8 cellular contexts compared by ENCODE assay signal in the genomic region with DNA sequence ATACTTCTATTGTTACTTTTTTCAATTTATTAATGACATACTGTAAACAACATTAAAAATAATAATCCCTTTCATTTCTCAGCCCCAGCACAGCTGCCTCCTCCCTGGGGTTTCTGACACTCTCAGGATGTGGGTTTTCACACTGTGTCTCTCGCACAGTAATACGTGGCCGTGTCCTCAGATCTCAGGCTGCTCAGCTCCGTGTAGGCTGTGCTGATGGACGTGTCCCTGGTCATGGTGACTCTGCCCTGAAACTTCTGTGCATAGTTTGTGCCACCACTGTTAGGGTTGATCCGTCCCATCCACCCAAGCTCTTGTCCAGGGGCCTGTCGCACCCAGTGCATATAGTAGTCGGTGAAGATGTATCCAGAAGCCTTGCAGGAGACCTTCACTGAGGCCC.
DNase-seq lines count a peak whose midpoint lies in the region; ATAC-seq lines count a peak whose summit lies in the region.
"Not testable (repeated sequence)": the region's sequence is repeated elsewhere in the genome, so short reads cannot be mapped to it uniquely, and the experiment has no call there.

No MANE protein-coding gene starts in this region.

- ATAC-seq in GM18502 (IDR thresholded peaks at IDR 0.05; ENCODE audit: poor library complexity, unreplicated experiment) (peak; percentile 39), GM19328 (IDR thresholded peaks at IDR 0.05; ENCODE audit: unreplicated experiment) (peak; percentile 14), GM21447 (IDR thresholded peaks at IDR 0.05; ENCODE audit: unreplicated experiment) (peak; percentile 30), HG02642 (IDR thresholded peaks at IDR 0.05; ENCODE audit: poor library complexity, unreplicated experiment) (peak; percentile 31), HG03060 (IDR thresholded peaks at IDR 0.05; ENCODE audit: low read depth, unreplicated experiment) (peak; percentile 10), HG03442 (IDR thresholded peaks at IDR 0.05; ENCODE audit: unreplicated experiment) (peak; percentile 13)
- peak; percentile 73 for ATAC-seq in activated T-helper 17 cell treated with anti-CD3 and anti-CD28 coated beads, Interleukin-2, amount 50 U/mL, for 72 hours (replicated peaks)
- peak; percentile 45 to 56 for ATAC-seq in stimulated activated naive B cell treated with anti-CD40 and anti-IgM and Interleukin-4, amounts not matched to agents 10 μg/mL and 1 μg/mL and 100 μg/mL, for 72 hours (replicated peaks)

- H3K27ac Mint-ChIP-seq in activated T-helper 17 cell treated with anti-CD3 and anti-CD28 coated beads, Interleukin-2, amount 50 U/mL, for 72 hours; stimulated activated naive B cell treated with anti-CD40 and anti-IgM and Interleukin-4, amounts not matched to agents 10 μg/mL and 1 μg/mL and 100 μg/mL, for 72 hours: not testable (repeated sequence)

- not testable (repeated sequence) for H3K4me3 Mint-ChIP-seq in activated T-helper 17 cell treated with anti-CD3 and anti-CD28 coated beads, Interleukin-2, amount 50 U/mL, for 72 hours; stimulated activated naive B cell treated with anti-CD40 and anti-IgM and Interleukin-4, amounts not matched to agents 10 μg/mL and 1 μg/mL and 100 μg/mL, for 72 hours

- not testable (repeated sequence) for DNase-seq in stimulated activated naive B cell treated with anti-CD40 and anti-IgM and Interleukin-4, amounts not matched to agents 10 μg/mL and 1 μg/mL and 100 μg/mL, for 72 hours

- not testable (repeated sequence) for H3K4me1 Mint-ChIP-seq in activated T-helper 17 cell treated with anti-CD3 and anti-CD28 coated beads, Interleukin-2, amount 50 U/mL, for 72 hours; stimulated activated naive B cell treated with anti-CD40 and anti-IgM and Interleukin-4, amounts not matched to agents 10 μg/mL and 1 μg/mL and 100 μg/mL, for 72 hours

- H3K27me3 Mint-ChIP-seq in activated T-helper 17 cell treated with anti-CD3 and anti-CD28 coated beads, Interleukin-2, amount 50 U/mL, for 72 hours; stimulated activated naive B cell treated with anti-CD40 and anti-IgM and Interleukin-4, amounts not matched to agents 10 μg/mL and 1 μg/mL and 100 μg/mL, for 72 hours: not testable (repeated sequence)

- not testable (repeated sequence) for H3K36me3 Mint-ChIP-seq in activated T-helper 17 cell treated with anti-CD3 and anti-CD28 coated beads, Interleukin-2, amount 50 U/mL, for 72 hours (ENCODE audit: low read depth); stimulated activated naive B cell treated with anti-CD40 and anti-IgM and Interleukin-4, amounts not matched to agents 10 μg/mL and 1 μg/mL and 100 μg/mL, for 72 hours

- not testable (repeated sequence) for H3K9me3 Mint-ChIP-seq in activated T-helper 17 cell treated with anti-CD3 and anti-CD28 coated beads, Interleukin-2, amount 50 U/mL, for 72 hours; stimulated activated naive B cell treated with anti-CD40 and anti-IgM and Interleukin-4, amounts not matched to agents 10 μg/mL and 1 μg/mL and 100 μg/mL, for 72 hours

Comparison
In these comparisons a context has a peak if more than half of its experiments do, and no peak if none do; other contexts are left out.
1. ATAC-seq: peak in every context shown above with its lines; median percentile 73 in activated T-helper 17 cell treated with anti-CD3 and anti-CD28 coated beads, Interleukin-2, amount 50 U/mL, for 72 hours; 50 in stimulated activated naive B cell treated with anti-CD40 and anti-IgM and Interleukin-4, amounts not matched to agents 10 μg/mL and 1 μg/mL and 100 μg/mL, for 72 hours; 39 in GM18502; 31 in HG02642; 30 in GM21447; 14 in GM19328; 13 in HG03442; 10 in HG03060.